Comparison of ENCODE assay signal across 8 cellular contexts in the genomic region with DNA sequence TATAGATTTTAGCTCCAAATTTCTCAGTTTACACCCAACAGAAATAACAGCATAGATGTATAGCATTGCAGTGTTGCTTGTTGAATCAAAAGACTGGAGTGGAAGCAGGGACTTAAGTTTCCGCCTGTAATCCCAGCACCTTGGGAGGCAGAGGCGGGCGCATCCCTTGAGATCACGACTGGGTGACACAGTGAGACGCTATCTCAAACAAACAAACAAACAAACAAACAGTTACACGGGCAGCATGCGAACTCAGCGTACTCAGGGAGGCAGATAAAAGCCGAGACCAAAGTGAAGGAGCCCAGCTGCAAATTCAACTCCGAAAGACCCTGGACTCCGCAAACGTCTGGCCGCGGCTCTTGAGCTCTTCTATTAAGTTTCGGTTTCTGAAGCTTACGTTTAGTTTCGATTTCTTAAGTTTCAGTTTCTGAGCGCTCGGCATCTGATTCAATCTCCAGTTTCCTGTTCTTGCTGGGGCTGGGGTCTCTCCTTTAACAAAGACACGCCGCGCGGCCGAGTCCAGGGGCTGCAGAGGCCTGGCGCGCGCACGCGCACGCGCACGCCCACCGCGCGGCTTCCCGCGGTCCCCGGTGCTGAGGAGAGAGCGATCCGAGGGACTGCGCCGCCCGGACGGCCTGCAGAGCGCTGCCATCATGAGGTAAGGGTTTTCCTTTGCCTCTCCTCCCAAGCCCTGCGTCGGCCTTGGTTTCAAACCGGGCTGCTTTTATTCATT. TPM values are rescaled to one million over a fixed set of nuclear protein-coding genes. Genes with fewer than 3 reads are reported as not detected.
DNase-seq lines count a peak whose midpoint lies in the region; ATAC-seq lines count a peak whose summit lies in the region.

A gene with protein sequence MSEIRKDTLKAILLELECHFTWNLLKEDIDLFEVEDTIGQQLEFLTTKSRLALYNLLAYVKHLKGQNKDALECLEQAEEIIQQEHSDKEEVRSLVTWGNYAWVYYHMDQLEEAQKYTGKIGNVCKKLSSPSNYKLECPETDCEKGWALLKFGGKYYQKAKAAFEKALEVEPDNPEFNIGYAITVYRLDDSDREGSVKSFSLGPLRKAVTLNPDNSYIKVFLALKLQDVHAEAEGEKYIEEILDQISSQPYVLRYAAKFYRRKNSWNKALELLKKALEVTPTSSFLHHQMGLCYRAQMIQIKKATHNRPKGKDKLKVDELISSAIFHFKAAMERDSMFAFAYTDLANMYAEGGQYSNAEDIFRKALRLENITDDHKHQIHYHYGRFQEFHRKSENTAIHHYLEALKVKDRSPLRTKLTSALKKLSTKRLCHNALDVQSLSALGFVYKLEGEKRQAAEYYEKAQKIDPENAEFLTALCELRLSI (plus strand): TSS at position 423 of the 733 bp plus-strand sequence. CDS start 231 bp downstream, at position 654.

- H3K27me3 Mint-ChIP-seq in natural killer cell treated with Interleukin-12 subunit alpha and Interleukin-12 subunit beta and Interleukin-15 and Interleukin-18, amount 100 ng/mL, for 72 hours = no peaks in the 10 kb centered on the region

- H3K27ac ChIP-seq in HUES6 (ENCODE audit: low read depth, low read length) = 0 out of 2 replicates have a peak within 1 kb of the TSS, but pooled peaks have one; percentile 14

- peak within 1 kb of the TSS; percentile 97 for H3K4me3 Mint-ChIP-seq in natural killer cell treated with Interleukin-12 subunit alpha and Interleukin-12 subunit beta and Interleukin-15 and Interleukin-18, amount 100 ng/mL, for 72 hours

- peaks cover 14% of the 10 kb centered on the region for H3K36me3 Mint-ChIP-seq in natural killer cell treated with Interleukin-12 subunit alpha and Interleukin-12 subunit beta and Interleukin-15 and Interleukin-18, amount 100 ng/mL, for 72 hours

- H3K9me3 ChIP-seq in HUES6 (ENCODE audit: control insufficient read depth, insufficient read depth, low read depth, low read length) = 0 out of 2 replicates have a peak, but pooled peaks cover 5% of the 10 kb centered on the region

- H3K4me3 ChIP-seq in HUES6 (ENCODE audit: low read depth, low read length) = peak within 1 kb of the TSS; percentile 96

- no peaks in the 10 kb centered on the region for H3K9me3 Mint-ChIP-seq in natural killer cell treated with Interleukin-12 subunit alpha and Interleukin-12 subunit beta and Interleukin-15 and Interleukin-18, amount 100 ng/mL, for 72 hours

- peaks cover 20% of the 10 kb centered on the region for H3K4me1 ChIP-seq in HUES6 (ENCODE audit: control insufficient read depth, insufficient read depth, low read length)

- peak; percentile 78 for DNase-seq in DMS 273 (lab: John Stamatoyannopoulos, UW; ENCODE audit: unreplicated experiment)
- DNase-seq in RPMI8226 = peak; percentile 86
- peak; percentile 51 for DNase-seq in activated gamma-delta T cell (lab: John Stamatoyannopoulos, UW)
- peak; percentile 47 for DNase-seq in fibroblast of the conjunctiva (ENCODE audit: low read depth)
- peak; percentile 72 for DNase-seq in natural killer cell treated with Interleukin-12 subunit alpha and Interleukin-12 subunit beta and Interleukin-15 and Interleukin-18, amount 100 ng/mL, for 72 hours (ENCODE audit: low spot score)
- peak; percentile 71 for DNase-seq in stimulated activated naive CD8-positive, alpha-beta T cell treated with anti-CD3 and anti-CD28 coated beads, Interleukin-15, Interleukin-2, amounts not matched to agents 100 U/mL and 50 U/mL, for 24 hours

- peak within 1 kb of the TSS; percentile 91 to 96 for H3K27ac Mint-ChIP-seq in natural killer cell treated with Interleukin-12 subunit alpha and Interleukin-12 subunit beta and Interleukin-15 and Interleukin-18, amount 100 ng/mL, for 72 hours

- ATAC-seq in GM21381 (IDR thresholded peaks at IDR 0.05; ENCODE audit: unreplicated experiment) = peak; percentile 77
- peak; percentile 85 to 90 for ATAC-seq in natural killer cell treated with Interleukin-12 subunit alpha and Interleukin-12 subunit beta and Interleukin-15 and Interleukin-18, amount 100 ng/mL, for 72 hours
- peak; percentile 83 for ATAC-seq in stimulated activated naive CD8-positive, alpha-beta T cell treated with anti-CD3 and anti-CD28 coated beads, Interleukin-15, Interleukin-2, amounts not matched to agents 100 U/mL and 50 U/mL, for 24 hours

- peaks cover 15% of the 10 kb centered on the region for H3K27me3 ChIP-seq in HUES6 (ENCODE audit: control insufficient read depth, insufficient read depth, low read length)

- 0 out of 2 replicates have a peak, but pooled peaks cover 7% of the 10 kb centered on the region for H3K36me3 ChIP-seq in HUES6 (ENCODE audit: control insufficient read depth, insufficient read depth, low read length)

- peaks cover 36 to 40% of the 10 kb centered on the region in 2 donors for H3K4me1 Mint-ChIP-seq in natural killer cell treated with Interleukin-12 subunit alpha and Interleukin-12 subunit beta and Interleukin-15 and Interleukin-18, amount 100 ng/mL, for 72 hours (ENCODE audit: low read depth in 2 of 2)

- peak within 1 kb of the TSS; percentile 94 for H3K9ac ChIP-seq in HUES6 (ENCODE audit: low read length)

RNA-seq across cellular contexts. Expression of the gene that starts here (rescaled TPM):
- 10 to 100 TPM in 1 of 2 donors, 1 to 10 TPM in 1; 5.2 to 17.5 TPM for total RNA-seq in natural killer cell treated with Interleukin-12 subunit alpha and Interleukin-12 subunit beta and Interleukin-15 and Interleukin-18, amount 100 ng/mL, for 72 hours

Comparison
In these comparisons a context has a peak if more than half of its experiments do, and no peak if none do; other contexts are left out.
1. Peak in every context shown above with its lines: DNase-seq, ATAC-seq, H3K4me3 ChIP-seq and H3K27ac ChIP-seq.